24 cellular contexts compared by ENCODE assay signal in genomic region chr20:20655883-20656282, GRCh38.
"Had no signal": no experiment of that assay in that cellular context is flagged by ENCODE, and none has a peak within 500 bp of the region (broad histone marks: within the 10 kb centered on the region; RNA-seq: fewer than 3 reads in every experiment).

No MANE protein-coding gene starts in this region.

- ATAC-seq: effector memory CD8-positive, alpha-beta T cell; esophagus mucosa; foreskin keratinocyte; gastroesophageal sphincter; heart left ventricle had no signal

- DNase-seq: colonic mucosa; cortex of kidney; dermis blood vessel endothelial cell; dorsolateral prefrontal cortex; effector CD4-positive, alpha-beta T cell; effector CD8-positive, alpha-beta T cell; effector memory CD4-positive, alpha-beta T cell; effector memory CD8-positive, alpha-beta T cell; endodermal cell; erythroblast; esophagus squamous epithelium; foreskin fibroblast; foreskin keratinocyte; foreskin melanocyte; gastrocnemius medialis; glutamatergic neuron; head of caudate nucleus; heart left ventricle had no signal

- H3K27me3 Mint-ChIP-seq: dendritic cell treated with granulocyte-macrophage colony-stimulating factor and Interleukin-4, amounts not matched to agents 40 ng/mL and 50 ng/mL, for 4 days; effector memory CD8-positive, alpha-beta T cell had no signal

- H3K36me3 ChIP-seq: colonic mucosa, gastrocnemius medialis had no signal

- H3K4me3 Mint-ChIP-seq: dendritic cell treated with granulocyte-macrophage colony-stimulating factor and Interleukin-4, amounts not matched to agents 40 ng/mL and 50 ng/mL, for 4 days; effector memory CD8-positive, alpha-beta T cell; endodermal cell had no signal

- H3K4me1 ChIP-seq: colonic mucosa, esophagus muscularis mucosa, esophagus squamous epithelium, foreskin keratinocyte, gastroesophageal sphincter had no signal

- H3K9me3 Mint-ChIP-seq: dendritic cell treated with granulocyte-macrophage colony-stimulating factor and Interleukin-4, amounts not matched to agents 40 ng/mL and 50 ng/mL, for 4 days; effector memory CD8-positive, alpha-beta T cell; endodermal cell had no signal

- H3K4me3 ChIP-seq: colonic mucosa, coronary artery, dorsolateral prefrontal cortex, esophagus muscularis mucosa, esophagus squamous epithelium, gastrocnemius medialis, gastroesophageal sphincter, heart left ventricle had no signal

- H3K4me1 Mint-ChIP-seq: endodermal cell had no signal

- H3K9me3 ChIP-seq: colonic mucosa, esophagus muscularis mucosa, esophagus squamous epithelium, gastrocnemius medialis, gastroesophageal sphincter, heart left ventricle had no signal

- H3K27ac Mint-ChIP-seq: dendritic cell treated with granulocyte-macrophage colony-stimulating factor and Interleukin-4, amounts not matched to agents 40 ng/mL and 50 ng/mL, for 4 days; endodermal cell had no signal

- H3K27me3 ChIP-seq: colonic mucosa, dorsolateral prefrontal cortex, esophagus muscularis mucosa, esophagus squamous epithelium, foreskin keratinocyte, gastrocnemius medialis, gastroesophageal sphincter, heart left ventricle had no signal

- H3K27ac ChIP-seq: colonic mucosa, coronary artery, dorsolateral prefrontal cortex, epithelial cell of prostate, esophagus muscularis mucosa, esophagus squamous epithelium, foreskin keratinocyte, gastroesophageal sphincter, heart left ventricle had no signal
